ENCODE assay signal across 21 cellular contexts in the genomic region with DNA sequence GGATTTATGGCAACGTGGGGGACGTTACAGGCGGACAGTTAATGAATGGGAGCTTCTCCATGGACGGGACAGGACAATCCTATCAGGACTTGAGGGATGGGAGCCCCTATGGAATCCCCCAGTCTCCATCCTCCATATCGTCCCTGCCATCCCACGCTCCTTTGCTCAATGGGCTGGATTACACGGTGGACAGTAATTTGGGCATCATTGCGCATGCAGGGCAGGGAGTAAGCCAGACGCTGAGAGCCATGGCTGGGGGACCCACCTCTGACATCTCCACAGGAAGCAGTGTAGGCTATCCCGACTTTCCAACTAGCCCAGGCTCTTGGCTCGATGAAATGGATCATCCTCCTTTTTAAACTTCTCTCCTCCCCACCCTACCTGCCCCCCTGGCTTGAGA. TPM values are rescaled to one million over a fixed set of nuclear protein-coding genes. Genes with fewer than 3 reads are reported as not detected.
DNase-seq lines count a peak whose midpoint lies in the region; ATAC-seq and TF ChIP-seq lines count a peak whose summit lies in the region.
"Had no signal": no experiment of that assay in that cellular context is flagged by ENCODE, and none has a peak within 500 bp of the region (broad histone marks: within the 10 kb centered on the region; RNA-seq: fewer than 3 reads in every experiment).

No MANE protein-coding gene starts in this region.

- H3K27me3 Mint-ChIP-seq in osteocyte (ENCODE audit: unreplicated experiment) = no peaks in the 10 kb centered on the region
- no peaks in the 10 kb centered on the region for H3K27me3 Mint-ChIP-seq in activated CD8-positive, alpha-beta memory T cell treated with anti-CD3 and anti-CD28 coated beads, Interleukin-2, amount 10 ng/mL, durations not matched to agents 7 days and 5 days
- H3K27me3 Mint-ChIP-seq: CD4-positive, alpha-beta memory T cell; CD4-positive, CD25-positive, alpha-beta regulatory T cell had no signal

- H3K9me3 Mint-ChIP-seq in osteocyte (ENCODE audit: unreplicated experiment) = no peaks in the 10 kb centered on the region
- no peaks in the 10 kb centered on the region for H3K9me3 Mint-ChIP-seq in activated CD8-positive, alpha-beta memory T cell treated with anti-CD3 and anti-CD28 coated beads, Interleukin-2, amount 10 ng/mL, durations not matched to agents 7 days and 5 days (ENCODE audit: low read depth)
- H3K9me3 Mint-ChIP-seq: CD4-positive, alpha-beta memory T cell; CD4-positive, CD25-positive, alpha-beta regulatory T cell; CD8-positive, alpha-beta memory T cell had no signal

- H3K4me1 Mint-ChIP-seq in osteocyte (ENCODE audit: unreplicated experiment) = peaks cover 16% of the 10 kb centered on the region
- no peaks in the 10 kb centered on the region for H3K4me1 Mint-ChIP-seq in activated CD8-positive, alpha-beta memory T cell treated with anti-CD3 and anti-CD28 coated beads, Interleukin-2, amount 10 ng/mL, durations not matched to agents 7 days and 5 days
- H3K4me1 Mint-ChIP-seq: CD4-positive, alpha-beta memory T cell; CD4-positive, CD25-positive, alpha-beta regulatory T cell; CD8-positive, alpha-beta memory T cell had no signal

- TF ChIP-seq CTCF in colonic mucosa (IDR thresholded peaks at IDR 0.05) (no peak), esophagus muscularis mucosa (IDR thresholded peaks at IDR 0.05) (no peak), osteocyte (IDR thresholded peaks at IDR 0.05) (no peak)

- peaks cover 26% of the 10 kb centered on the region for H3K36me3 Mint-ChIP-seq in osteocyte (ENCODE audit: unreplicated experiment)
- H3K36me3 Mint-ChIP-seq in activated CD8-positive, alpha-beta memory T cell treated with anti-CD3 and anti-CD28 coated beads, Interleukin-2, amount 10 ng/mL, durations not matched to agents 7 days and 5 days = peaks cover 1% of the 10 kb centered on the region

- 98% methylated on average over 11 of the region's 11 CpGs for WGBS in esophagus muscularis mucosa

- DNase-seq in colonic mucosa (peak; percentile 8), esophagus muscularis mucosa (ENCODE audit: extremely low spot score) (peak; percentile 21), osteocyte (ENCODE audit: extremely low spot score, unreplicated experiment) (peak; percentile 65), posterior vena cava (ENCODE audit: low spot score) (peak; percentile 51), COLO829 (ENCODE audit: low spot score) (no peak), NCI-H524 (lab: John Stamatoyannopoulos, UW) (no peak)
- DNase-seq in activated CD8-positive, alpha-beta memory T cell treated with anti-CD3 and anti-CD28 coated beads, Interleukin-2, amount 10 ng/mL, durations not matched to agents 7 days and 5 days = no peak
- DNase-seq: 8988T; ACHN; BE2C; C1 segment of cervical spinal cord; Caco-2; Calu3; CD4-positive, alpha-beta memory T cell; CD4-positive, CD25-positive, alpha-beta regulatory T cell; CD8-positive, alpha-beta memory T cell; DMS79 treated with DMSO at 0.1 percent for 48 hours; GF-D8 had no signal

- H3K9me3 ChIP-seq in colonic mucosa = no peaks in the 10 kb centered on the region
- H3K9me3 ChIP-seq in esophagus muscularis mucosa = no peaks in the 10 kb centered on the region
- H3K9me3 ChIP-seq: BE2C, BLaER1, Caco-2 had no signal

- H3K36me3 ChIP-seq in colonic mucosa (no peaks in the 10 kb centered on the region), esophagus muscularis mucosa (peaks cover 5 to 33% (median 12%) of the 10 kb centered on the region in 4 donors)
- H3K36me3 ChIP-seq: BE2C had no signal

- H3K4me3 ChIP-seq in colonic mucosa = no peak overlapping the region
- H3K4me3 ChIP-seq in esophagus muscularis mucosa = no peak overlapping the region
- H3K4me3 ChIP-seq: BLaER1 had no signal

- no peak for ATAC-seq in activated CD8-positive, alpha-beta memory T cell treated with anti-CD3 and anti-CD28 coated beads, Interleukin-2, amount 10 ng/mL, durations not matched to agents 7 days and 5 days

- intact Hi-C loops in colonic mucosa (cut with DNase I) = no loop called here
- intact Hi-C loops in esophagus muscularis mucosa (cut with DNase I) = no loop called here
- intact Hi-C loops in posterior vena cava (cut with DNase I) = no loop called here

- H3K4me1 ChIP-seq in colonic mucosa (peaks cover 6% of the 10 kb centered on the region), esophagus muscularis mucosa (no peaks in the 10 kb centered on the region)

- no peak overlapping the region for H3K9ac ChIP-seq in colonic mucosa (ENCODE audit: low read depth in 2 of 2, low read length in 2 of 2)
- H3K9ac ChIP-seq: BLaER1 had no signal

- no peak overlapping the region for H3K27ac Mint-ChIP-seq in osteocyte (ENCODE audit: unreplicated experiment)
- no peak overlapping the region for H3K27ac Mint-ChIP-seq in activated CD8-positive, alpha-beta memory T cell treated with anti-CD3 and anti-CD28 coated beads, Interleukin-2, amount 10 ng/mL, durations not matched to agents 7 days and 5 days
- H3K27ac Mint-ChIP-seq: CD4-positive, alpha-beta memory T cell; CD4-positive, CD25-positive, alpha-beta regulatory T cell had no signal

- no peak overlapping the region for H3K4me3 Mint-ChIP-seq in osteocyte (ENCODE audit: unreplicated experiment)
- no peak overlapping the region for H3K4me3 Mint-ChIP-seq in activated CD8-positive, alpha-beta memory T cell treated with anti-CD3 and anti-CD28 coated beads, Interleukin-2, amount 10 ng/mL, durations not matched to agents 7 days and 5 days
- H3K4me3 Mint-ChIP-seq: CD14-positive monocyte; CD4-positive, alpha-beta memory T cell; CD4-positive, CD25-positive, alpha-beta regulatory T cell; CD8-positive, alpha-beta memory T cell had no signal

- TF ChIP-seq POLR2A in esophagus muscularis mucosa (IDR thresholded peaks at IDR 0.05; ENCODE audit: low read depth) = no peak

- H3K27ac ChIP-seq in colonic mucosa (no peak overlapping the region), esophagus muscularis mucosa (replicated peaks in 1 of 4) (no peak overlapping the region)
- H3K27ac ChIP-seq: BLaER1 had no signal

- TF ChIP-seq EP300 in esophagus muscularis mucosa (IDR thresholded peaks at IDR 0.05) = no peak

- H3K27me3 ChIP-seq in colonic mucosa (no peaks in the 10 kb centered on the region), esophagus muscularis mucosa (no peaks in the 10 kb centered on the region)
- H3K27me3 ChIP-seq: BE2C, BLaER1 had no signal

- CTCF ChIA-PET in activated CD8-positive, alpha-beta memory T cell treated with anti-CD3 and anti-CD28 coated beads, Interleukin-2, amount 10 ng/mL, durations not matched to agents 7 days and 5 days (lab: Charles Lee) = interaction anchor here (1.3 kb wide), 1 partner anchor 21 kb away, joined by 5 read pairs; no protein-coding TSS in a partner anchor

RNA-seq across cellular contexts. Expression of gene LHX4, which starts 44.2 kb away (rescaled TPM):
- total RNA-seq in colonic mucosa = under 1 TPM; 0.74 to 0.77 TPM
- not detected for total RNA-seq in esophagus muscularis mucosa
- 0.70 and 0.78 TPM in 2 replicates for total RNA-seq in osteocyte
- not detected for total RNA-seq in posterior vena cava
- total RNA-seq in activated CD8-positive, alpha-beta memory T cell treated with anti-CD3 and anti-CD28 coated beads, Interleukin-2, amount 10 ng/mL, durations not matched to agents 7 days and 5 days = not detected
- total RNA-seq: A673; CD4-positive, alpha-beta memory T cell; CD4-positive, CD25-positive, alpha-beta regulatory T cell; CD8-positive, alpha-beta memory T cell had no signal

Comparison
In these comparisons a context has a peak if more than half of its experiments do, and no peak if none do; other contexts are left out.
1. DNase-seq: peak in colonic mucosa (single experiment), esophagus muscularis mucosa (single experiment), osteocyte (single experiment) and posterior vena cava (single experiment); none in activated CD8-positive, alpha-beta memory T cell treated with anti-CD3 and anti-CD28 coated beads, Interleukin-2, amount 10 ng/mL, durations not matched to agents 7 days and 5 days (single experiment), COLO829 (single experiment) and NCI-H524 (0 of 2).